11 cellular contexts compared by ENCODE assay signal in the genomic region with DNA sequence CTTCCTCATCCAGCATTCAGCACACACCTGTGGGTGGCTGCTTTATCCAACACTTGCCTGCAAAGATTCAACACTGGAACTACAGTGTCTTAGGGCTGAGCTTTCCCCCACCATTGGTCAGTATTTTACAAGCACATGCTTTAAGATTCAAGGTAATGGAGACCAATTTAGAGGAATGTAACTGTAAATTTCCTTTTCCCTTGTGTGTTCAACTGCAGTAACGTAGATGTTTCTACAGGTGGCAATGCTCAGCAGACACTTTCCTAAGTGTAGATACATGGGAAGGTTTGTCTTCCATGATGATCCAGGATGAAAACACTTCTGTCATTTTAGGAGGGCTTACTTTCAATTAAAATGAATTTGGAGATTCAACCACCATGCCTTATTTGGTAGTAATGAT.
DNase-seq lines count a peak whose midpoint lies in the region; ATAC-seq and TF ChIP-seq lines count a peak whose summit lies in the region.
"Had no signal": no experiment of that assay in that cellular context is flagged by ENCODE, and none has a peak within 500 bp of the region (broad histone marks: within the 10 kb centered on the region; RNA-seq: fewer than 3 reads in every experiment).

No MANE protein-coding gene starts in this region.

- H3K27me3 Mint-ChIP-seq in activated CD4-positive, alpha-beta T cell treated with anti-CD3 and anti-CD28 coated beads for 36 hours: peaks cover 8% of the 10 kb centered on the region

- H4K20me1 ChIP-seq in osteoblast (ENCODE audit: insufficient read depth, low read length): no peaks in the 10 kb centered on the region

- no peaks in the 10 kb centered on the region for H3K4me1 Mint-ChIP-seq in activated CD4-positive, alpha-beta T cell treated with anti-CD3 and anti-CD28 coated beads for 36 hours

- intact Hi-C loops in activated CD4-positive, alpha-beta T cell treated with anti-CD3 and anti-CD28 coated beads for 36 hours (cut with DNase I, micrococcal nuclease): loop anchor here in 1 of 2 experiments (5.0 kb wide), 1 partner anchor 1764 kb away; no protein-coding TSS in a partner anchor

- peaks cover 10% of the 10 kb centered on the region for H3K4me1 ChIP-seq in osteoblast (ENCODE audit: insufficient read depth, low read length)

- H3K36me3 Mint-ChIP-seq in activated CD4-positive, alpha-beta T cell treated with anti-CD3 and anti-CD28 coated beads for 36 hours (ENCODE audit: low read depth): no peaks in the 10 kb centered on the region

- no peak overlapping the region for H3K4me3 Mint-ChIP-seq in activated CD4-positive, alpha-beta T cell treated with anti-CD3 and anti-CD28 coated beads for 36 hours

- CTCF ChIA-PET in activated CD4-positive, alpha-beta T cell treated with anti-CD3 and anti-CD28 coated beads for 36 hours (lab: Charles Lee): interaction anchor here (0.9 to 1.4 kb wide), 3 partner anchors 8 to 35 kb away, joined by 3 read pairs; no protein-coding TSS in a partner anchor

- H3K9me3 ChIP-seq in osteoblast (ENCODE audit: low read depth, low read length): no peaks in the 10 kb centered on the region
- H3K9me3 ChIP-seq: ovary had no signal

- DNase-seq in NCI-H1417 (lab: John Stamatoyannopoulos, UW) (peak in 2 of 3 experiments; percentile 19 to 58), NCI-H1417 treated with DMSO at 0.1 percent for 48 hours (lab: John Stamatoyannopoulos, UW) (no peak), NCI-H146 (lab: John Stamatoyannopoulos, UW) (peak; percentile 21), cardiac fibroblast (ENCODE audit: low read depth in 2 of 2) (peak; percentile 12 to 15), osteoblast (ENCODE audit: insufficient read length, low spot score, missing footprints) (peak; percentile 64), mesenteric fat pad (ENCODE audit: low spot score) (no peak)
- no peak for DNase-seq in activated CD4-positive, alpha-beta T cell treated with anti-CD3 and anti-CD28 coated beads for 36 hours
- DNase-seq: activated CD4-positive, alpha-beta T cell treated with anti-CD3 and anti-CD28 coated beads, Interleukin-2, amount 50 U/mL, for 48 hours; amniotic stem cell; ovary had no signal

- no peaks in the 10 kb centered on the region for H3K9me3 Mint-ChIP-seq in activated CD4-positive, alpha-beta T cell treated with anti-CD3 and anti-CD28 coated beads for 36 hours (ENCODE audit: low read depth)

- no peak overlapping the region for H3K27ac ChIP-seq in osteoblast (ENCODE audit: low read depth, low read length)
- H3K27ac ChIP-seq: ovary had no signal

- H2AFZ ChIP-seq in osteoblast (ENCODE audit: low read length): no peak overlapping the region

- POLR2A ChIA-PET in activated CD4-positive, alpha-beta T cell treated with anti-CD3 and anti-CD28 coated beads for 36 hours (lab: Charles Lee): no interaction called here

- no peak for ATAC-seq in activated CD4-positive, alpha-beta T cell treated with anti-CD3 and anti-CD28 coated beads for 36 hours
- no peak for ATAC-seq in HG03095 (IDR thresholded peaks at IDR 0.05; ENCODE audit: unreplicated experiment)

- H3K4me2 ChIP-seq in osteoblast (ENCODE audit: insufficient read depth, low read length): no peak overlapping the region

- H3K27ac Mint-ChIP-seq in activated CD4-positive, alpha-beta T cell treated with anti-CD3 and anti-CD28 coated beads for 36 hours: no peak overlapping the region

- H3K27me3 ChIP-seq in osteoblast (ENCODE audit: insufficient read depth, low read length): peaks cover 1% of the 10 kb centered on the region
- H3K27me3 ChIP-seq: ovary had no signal

- H3K4me3 ChIP-seq in cardiac fibroblast (replicated peaks in 1 of 2; ENCODE audit: low read depth in 2 of 2, low read length in 2 of 2): no peak overlapping the region
- no peak overlapping the region for H3K4me3 ChIP-seq in osteoblast (ENCODE audit: insufficient read depth, low read length)
- H3K4me3 ChIP-seq: ovary had no signal

- H3K36me3 ChIP-seq in osteoblast (ENCODE audit: insufficient read depth, low read length): no peaks in the 10 kb centered on the region
- H3K36me3 ChIP-seq: ovary had no signal

- peak; percentile 41 for TF ChIP-seq CTCF in cardiac fibroblast (IDR thresholded peaks at IDR 0.05; ENCODE audit: low read depth, low read length)
- peak; percentile 29 for TF ChIP-seq CTCF in osteoblast (IDR thresholded peaks at IDR 0.05; ENCODE audit: extremely low read depth, low read depth, low read length)

- no peaks in the 10 kb centered on the region for H3K79me2 ChIP-seq in osteoblast (ENCODE audit: insufficient read depth, low read length)

Comparison
In these comparisons a context has a peak if more than half of its experiments do, and no peak if none do; other contexts are left out.
1. DNase-seq: peak in NCI-H1417 (2 of 3), NCI-H146 (single experiment), cardiac fibroblast (2 of 2) and osteoblast (single experiment); none in NCI-H1417 treated with DMSO at 0.1 percent for 48 hours (single experiment), mesenteric fat pad (single experiment) and activated CD4-positive, alpha-beta T cell treated with anti-CD3 and anti-CD28 coated beads for 36 hours (single experiment).